Comparison of ENCODE assay signal across 17 cellular contexts in genomic region chr15:57746752-57747151, GRCh38. TPM values are rescaled to one million over a fixed set of nuclear protein-coding genes. Genes with fewer than 3 reads are reported as not detected.
DNase-seq lines count a peak whose midpoint lies in the region; ATAC-seq, FAIRE-seq and TF ChIP-seq lines count a peak whose summit lies in the region.
"Had no signal": no experiment of that assay in that cellular context is flagged by ENCODE, and none has a peak within 500 bp of the region (broad histone marks: within the 10 kb centered on the region; RNA-seq: fewer than 3 reads in every experiment).

No MANE protein-coding gene starts in this region.

- H3K4me1 ChIP-seq in astrocyte (ENCODE audit: insufficient read depth, low read length) (no peaks in the 10 kb centered on the region), muscle layer of colon (ENCODE audit: insufficient read depth, low read length) (no peaks in the 10 kb centered on the region), pancreas (no peaks in the 10 kb centered on the region)
- H3K4me1 ChIP-seq: BLaER1 had no signal

- 88 to 94% methylated on average over 7 of the region's 7 CpGs for WGBS in pancreas, 2 donors

- intact Hi-C loops in pancreas (cut with DNase I) = loop anchor here in 1 of 3 donors (10.0 kb wide), 1 partner anchor 328 kb away; no protein-coding TSS in a partner anchor

- H3K4me1 Mint-ChIP-seq in astrocyte (ENCODE audit: low read depth, unreplicated experiment) = no peaks in the 10 kb centered on the region
- H3K4me1 Mint-ChIP-seq in stimulated activated effector memory CD8-positive, alpha-beta T cell treated with anti-CD3 and anti-CD28 coated beads, Interleukin-12 subunit alpha, Interleukin-12 subunit beta, amount 100 ng/mL, for 72 hours = no peaks in the 10 kb centered on the region
- H3K4me1 Mint-ChIP-seq: central memory CD8-positive, alpha-beta T cell had no signal

- no peaks in the 10 kb centered on the region for H3K36me3 Mint-ChIP-seq in astrocyte (ENCODE audit: low read depth, unreplicated experiment)
- H3K36me3 Mint-ChIP-seq in stimulated activated effector memory CD8-positive, alpha-beta T cell treated with anti-CD3 and anti-CD28 coated beads, Interleukin-12 subunit alpha, Interleukin-12 subunit beta, amount 100 ng/mL, for 72 hours = no peaks in the 10 kb centered on the region

- DNase-seq in ELF-1 (ENCODE audit: low read depth, low spot score) (peak; percentile 21), astrocyte (ENCODE audit: low read depth) (no peak), pancreas (no peak), frontal cortex (ENCODE audit: low spot score in 2 of 2) (no peak)
- no peak for DNase-seq in stimulated activated effector memory CD8-positive, alpha-beta T cell treated with anti-CD3 and anti-CD28 coated beads, Interleukin-12 subunit alpha, Interleukin-12 subunit beta, amount 100 ng/mL, for 72 hours (ENCODE audit: low spot score in 2 of 2)
- DNase-seq: activated CD4-positive, alpha-beta T cell treated with anti-CD3 and anti-CD28 coated beads for 1 hour; DND-41; HCEC 1CT; islet precursor cell; midbrain; NCI-H345 had no signal

- H3K9me3 Mint-ChIP-seq in astrocyte (ENCODE audit: unreplicated experiment) = no peaks in the 10 kb centered on the region
- no peaks in the 10 kb centered on the region for H3K9me3 Mint-ChIP-seq in stimulated activated effector memory CD8-positive, alpha-beta T cell treated with anti-CD3 and anti-CD28 coated beads, Interleukin-12 subunit alpha, Interleukin-12 subunit beta, amount 100 ng/mL, for 72 hours
- H3K9me3 Mint-ChIP-seq: central memory CD8-positive, alpha-beta T cell had no signal

- H3K36me3 ChIP-seq in astrocyte (ENCODE audit: insufficient read depth, low read length) (no peaks in the 10 kb centered on the region), muscle layer of colon (ENCODE audit: insufficient read depth, low read length) (no peaks in the 10 kb centered on the region), pancreas (no peaks in the 10 kb centered on the region)
- H3K36me3 ChIP-seq: BLaER1 had no signal

- no peaks in the 10 kb centered on the region for H3K79me2 ChIP-seq in astrocyte (ENCODE audit: insufficient read depth, low read length)

- no peaks in the 10 kb centered on the region for H3K27me3 ChIP-seq in astrocyte (ENCODE audit: insufficient read depth, low read length)
- no peaks in the 10 kb centered on the region for H3K27me3 ChIP-seq in muscle layer of colon (ENCODE audit: control insufficient read depth in 1 of 2, insufficient read depth in 2 of 2, low read length in 2 of 2)
- H3K27me3 ChIP-seq in pancreas = no peaks in the 10 kb centered on the region
- H3K27me3 ChIP-seq: BLaER1 had no signal

- no peak for TF ChIP-seq CTCF in astrocyte (IDR thresholded peaks at IDR 0.05; ENCODE audit: insufficient read depth, low read depth, low read length)
- TF ChIP-seq CTCF in pancreas (IDR thresholded peaks at IDR 0.05) = no peak

- H3K4me2 ChIP-seq in astrocyte (ENCODE audit: low read length) = peak overlapping the region; percentile 49
- H3K4me2 ChIP-seq: BLaER1 had no signal

- H3K4me3 ChIP-seq in astrocyte (ENCODE audit: insufficient read depth, low read depth, low read length) (no peak overlapping the region), muscle layer of colon (ENCODE audit: low read depth in 1 of 2, low read length in 2 of 2) (peak overlapping the region; percentile 17 to 20), pancreas (no peak overlapping the region)
- H3K4me3 ChIP-seq: BLaER1 had no signal

- ATAC-seq in stimulated activated effector memory CD8-positive, alpha-beta T cell treated with anti-CD3 and anti-CD28 coated beads, Interleukin-12 subunit alpha, Interleukin-12 subunit beta, amount 100 ng/mL, for 72 hours = no peak
- ATAC-seq in pancreas = no peak
- ATAC-seq in HG03457 (IDR thresholded peaks at IDR 0.05; ENCODE audit: unreplicated experiment) = no peak

- H3K9me3 ChIP-seq in astrocyte (ENCODE audit: insufficient read depth, low read depth, low read length) (no peaks in the 10 kb centered on the region), muscle layer of colon (ENCODE audit: low read length) (no peaks in the 10 kb centered on the region), pancreas (no peaks in the 10 kb centered on the region)
- H3K9me3 ChIP-seq: BLaER1 had no signal

- no peak overlapping the region for H3K4me3 Mint-ChIP-seq in astrocyte (ENCODE audit: unreplicated experiment)
- H3K4me3 Mint-ChIP-seq in stimulated activated effector memory CD8-positive, alpha-beta T cell treated with anti-CD3 and anti-CD28 coated beads, Interleukin-12 subunit alpha, Interleukin-12 subunit beta, amount 100 ng/mL, for 72 hours = no peak overlapping the region
- H3K4me3 Mint-ChIP-seq: activated naive CD8-positive, alpha-beta T cell; central memory CD8-positive, alpha-beta T cell had no signal

- no peak for FAIRE-seq in astrocyte (lab: Jason Lieb, UNC)
- FAIRE-seq in pancreas (lab: Jason Lieb, UNC) = no peak
- FAIRE-seq in frontal cortex (lab: Jason Lieb, UNC) = no peak
- FAIRE-seq: urothelium cell line had no signal

- H3K27ac ChIP-seq in astrocyte (ENCODE audit: low read depth, low read length) (no peak overlapping the region), muscle layer of colon (ENCODE audit: low read depth, low read length) (peak overlapping the region; percentile 26), pancreas (no peak overlapping the region)
- H3K27ac ChIP-seq: BLaER1 had no signal

- H3K27ac Mint-ChIP-seq in astrocyte (ENCODE audit: unreplicated experiment) = no peak overlapping the region
- peak overlapping the region; percentile 24 for H3K27ac Mint-ChIP-seq in stimulated activated effector memory CD8-positive, alpha-beta T cell treated with anti-CD3 and anti-CD28 coated beads, Interleukin-12 subunit alpha, Interleukin-12 subunit beta, amount 100 ng/mL, for 72 hours
- H3K27ac Mint-ChIP-seq: activated naive CD8-positive, alpha-beta T cell had no signal

- H2AFZ ChIP-seq in astrocyte (ENCODE audit: low read depth, low read length) = no peak overlapping the region

- peaks cover 17% of the 10 kb centered on the region for H3K27me3 Mint-ChIP-seq in astrocyte (ENCODE audit: low read depth, unreplicated experiment)
- H3K27me3 Mint-ChIP-seq: activated naive CD8-positive, alpha-beta T cell; central memory CD8-positive, alpha-beta T cell had no signal

- no peaks in the 10 kb centered on the region for H4K20me1 ChIP-seq in astrocyte (ENCODE audit: insufficient read depth, low read length)
- H4K20me1 ChIP-seq: BLaER1 had no signal

- H3K9ac ChIP-seq in astrocyte (ENCODE audit: low read length) (peak overlapping the region; percentile 8), muscle layer of colon (ENCODE audit: low read length) (no peak overlapping the region)
- H3K9ac ChIP-seq: BLaER1 had no signal

RNA-seq across cellular contexts. Expression of gene POLR2M, which starts 40.2 kb away (rescaled TPM):
- total RNA-seq in astrocyte = 61.4 and 71.5 TPM in 2 replicates
- 10 to 100 TPM; 30.3 to 54.1 (median 38.7) TPM for total RNA-seq in pancreas
- polyA plus RNA-seq in pancreas = 10 to 100 TPM; 38.7 to 47.4 TPM
- total RNA-seq in frontal cortex = 563 TPM

Comparison
In these comparisons a context has a peak if more than half of its experiments do, and no peak if none do; other contexts are left out.
1. H3K4me3 ChIP-seq: peak in muscle layer of colon (2 of 2); none in astrocyte (single experiment) and pancreas (0 of 4).